2 cellular contexts compared by ENCODE assay signal in the genomic region with DNA sequence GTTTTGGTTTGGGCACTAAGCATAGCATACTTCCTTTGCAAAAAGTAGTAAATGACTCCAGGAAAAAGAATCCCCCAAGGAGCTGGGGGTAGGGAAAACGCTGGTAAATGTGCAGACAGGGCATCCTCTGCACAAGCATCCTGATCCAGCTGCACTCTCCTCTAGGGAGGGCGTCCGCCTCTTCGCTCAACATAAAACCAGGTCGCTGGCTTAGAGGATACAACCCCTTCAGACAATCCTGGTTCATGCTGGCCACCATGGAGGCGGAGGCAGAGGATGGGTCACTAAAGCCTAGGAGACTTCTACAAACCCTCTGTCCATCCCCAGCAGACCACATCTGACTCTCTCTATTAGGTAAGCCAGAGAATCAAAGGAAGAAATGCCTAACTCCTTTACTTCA.
TF ChIP-seq lines count a peak whose summit lies in the region.

No MANE protein-coding gene starts in this region.

TF ChIP-seq in liver, 16 proteins besides CTCF, POLR2A, EP300 and RAD21:
- TF ChIP-seq, protein P1, sequence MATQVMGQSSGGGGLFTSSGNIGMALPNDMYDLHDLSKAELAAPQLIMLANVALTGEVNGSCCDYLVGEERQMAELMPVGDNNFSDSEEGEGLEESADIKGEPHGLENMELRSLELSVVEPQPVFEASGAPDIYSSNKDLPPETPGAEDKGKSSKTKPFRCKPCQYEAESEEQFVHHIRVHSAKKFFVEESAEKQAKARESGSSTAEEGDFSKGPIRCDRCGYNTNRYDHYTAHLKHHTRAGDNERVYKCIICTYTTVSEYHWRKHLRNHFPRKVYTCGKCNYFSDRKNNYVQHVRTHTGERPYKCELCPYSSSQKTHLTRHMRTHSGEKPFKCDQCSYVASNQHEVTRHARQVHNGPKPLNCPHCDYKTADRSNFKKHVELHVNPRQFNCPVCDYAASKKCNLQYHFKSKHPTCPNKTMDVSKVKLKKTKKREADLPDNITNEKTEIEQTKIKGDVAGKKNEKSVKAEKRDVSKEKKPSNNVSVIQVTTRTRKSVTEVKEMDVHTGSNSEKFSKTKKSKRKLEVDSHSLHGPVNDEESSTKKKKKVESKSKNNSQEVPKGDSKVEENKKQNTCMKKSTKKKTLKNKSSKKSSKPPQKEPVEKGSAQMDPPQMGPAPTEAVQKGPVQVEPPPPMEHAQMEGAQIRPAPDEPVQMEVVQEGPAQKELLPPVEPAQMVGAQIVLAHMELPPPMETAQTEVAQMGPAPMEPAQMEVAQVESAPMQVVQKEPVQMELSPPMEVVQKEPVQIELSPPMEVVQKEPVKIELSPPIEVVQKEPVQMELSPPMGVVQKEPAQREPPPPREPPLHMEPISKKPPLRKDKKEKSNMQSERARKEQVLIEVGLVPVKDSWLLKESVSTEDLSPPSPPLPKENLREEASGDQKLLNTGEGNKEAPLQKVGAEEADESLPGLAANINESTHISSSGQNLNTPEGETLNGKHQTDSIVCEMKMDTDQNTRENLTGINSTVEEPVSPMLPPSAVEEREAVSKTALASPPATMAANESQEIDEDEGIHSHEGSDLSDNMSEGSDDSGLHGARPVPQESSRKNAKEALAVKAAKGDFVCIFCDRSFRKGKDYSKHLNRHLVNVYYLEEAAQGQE (IDR thresholded peaks at IDR 0.05) = no peak
- TF ChIP-seq, protein P2, sequence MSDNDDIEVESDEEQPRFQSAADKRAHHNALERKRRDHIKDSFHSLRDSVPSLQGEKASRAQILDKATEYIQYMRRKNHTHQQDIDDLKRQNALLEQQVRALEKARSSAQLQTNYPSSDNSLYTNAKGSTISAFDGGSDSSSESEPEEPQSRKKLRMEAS (IDR thresholded peaks at IDR 0.05) = no peak
- no peak for TF ChIP-seq SP1 (IDR thresholded peaks at IDR 0.05)
- no peak for TF ChIP-seq FOXA2 (IDR thresholded peaks at IDR 0.05)
- no peak for TF ChIP-seq JUND (IDR thresholded peaks at IDR 0.05)
- no peak for TF ChIP-seq EGR1 (IDR thresholded peaks at IDR 0.05; ENCODE audit: low read depth in 2 of 2)
- TF ChIP-seq HNF4G (IDR thresholded peaks at IDR 0.05) = no peak
- no peak for TF ChIP-seq HNF4A (conservative IDR thresholded peaks at IDR 0.05)
- TF ChIP-seq NR2F2 (IDR thresholded peaks at IDR 0.05) = no peak
- TF ChIP-seq, protein P3, sequence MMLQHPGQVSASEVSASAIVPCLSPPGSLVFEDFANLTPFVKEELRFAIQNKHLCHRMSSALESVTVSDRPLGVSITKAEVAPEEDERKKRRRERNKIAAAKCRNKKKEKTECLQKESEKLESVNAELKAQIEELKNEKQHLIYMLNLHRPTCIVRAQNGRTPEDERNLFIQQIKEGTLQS (IDR thresholded peaks at IDR 0.05) = no peak
- TF ChIP-seq, protein P4, sequence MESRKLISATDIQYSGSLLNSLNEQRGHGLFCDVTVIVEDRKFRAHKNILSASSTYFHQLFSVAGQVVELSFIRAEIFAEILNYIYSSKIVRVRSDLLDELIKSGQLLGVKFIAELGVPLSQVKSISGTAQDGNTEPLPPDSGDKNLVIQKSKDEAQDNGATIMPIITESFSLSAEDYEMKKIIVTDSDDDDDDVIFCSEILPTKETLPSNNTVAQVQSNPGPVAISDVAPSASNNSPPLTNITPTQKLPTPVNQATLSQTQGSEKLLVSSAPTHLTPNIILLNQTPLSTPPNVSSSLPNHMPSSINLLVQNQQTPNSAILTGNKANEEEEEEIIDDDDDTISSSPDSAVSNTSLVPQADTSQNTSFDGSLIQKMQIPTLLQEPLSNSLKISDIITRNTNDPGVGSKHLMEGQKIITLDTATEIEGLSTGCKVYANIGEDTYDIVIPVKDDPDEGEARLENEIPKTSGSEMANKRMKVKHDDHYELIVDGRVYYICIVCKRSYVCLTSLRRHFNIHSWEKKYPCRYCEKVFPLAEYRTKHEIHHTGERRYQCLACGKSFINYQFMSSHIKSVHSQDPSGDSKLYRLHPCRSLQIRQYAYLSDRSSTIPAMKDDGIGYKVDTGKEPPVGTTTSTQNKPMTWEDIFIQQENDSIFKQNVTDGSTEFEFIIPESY (IDR thresholded peaks at IDR 0.05) = no peak
- no peak for TF ChIP-seq GABPA (IDR thresholded peaks at IDR 0.05 in 1 of 2, conservative IDR thresholded peaks at IDR 0.05 in 1 of 2)
- TF ChIP-seq YY1 (IDR thresholded peaks at IDR 0.05) = no peak
- no peak for TF ChIP-seq FOXA1 (IDR thresholded peaks at IDR 0.05)
- no peak for TF ChIP-seq TAF1 (conservative IDR thresholded peaks at IDR 0.05)
TF ChIP-seq in liver: peak in this region for 0.

TF ChIP-seq in HepG2, 621 proteins besides CTCF, POLR2A, EP300 and RAD21:
- TF ChIP-seq ZSCAN20 (CRISPR knock-in tag; IDR thresholded peaks at IDR 0.05; ENCODE audit: borderline replicate concordance) (no peak), ZNF335 (CRISPR knock-in tag; IDR thresholded peaks at IDR 0.05) (no peak), MIXL1 (CRISPR knock-in tag; IDR thresholded peaks at IDR 0.05) (no peak), ZNF33B (CRISPR knock-in tag; IDR thresholded peaks at IDR 0.05) (no peak), ZNF644 (CRISPR knock-in tag; IDR thresholded peaks at IDR 0.05; ENCODE audit: low read depth) (no peak)
- TF ChIP-seq, protein P5, sequence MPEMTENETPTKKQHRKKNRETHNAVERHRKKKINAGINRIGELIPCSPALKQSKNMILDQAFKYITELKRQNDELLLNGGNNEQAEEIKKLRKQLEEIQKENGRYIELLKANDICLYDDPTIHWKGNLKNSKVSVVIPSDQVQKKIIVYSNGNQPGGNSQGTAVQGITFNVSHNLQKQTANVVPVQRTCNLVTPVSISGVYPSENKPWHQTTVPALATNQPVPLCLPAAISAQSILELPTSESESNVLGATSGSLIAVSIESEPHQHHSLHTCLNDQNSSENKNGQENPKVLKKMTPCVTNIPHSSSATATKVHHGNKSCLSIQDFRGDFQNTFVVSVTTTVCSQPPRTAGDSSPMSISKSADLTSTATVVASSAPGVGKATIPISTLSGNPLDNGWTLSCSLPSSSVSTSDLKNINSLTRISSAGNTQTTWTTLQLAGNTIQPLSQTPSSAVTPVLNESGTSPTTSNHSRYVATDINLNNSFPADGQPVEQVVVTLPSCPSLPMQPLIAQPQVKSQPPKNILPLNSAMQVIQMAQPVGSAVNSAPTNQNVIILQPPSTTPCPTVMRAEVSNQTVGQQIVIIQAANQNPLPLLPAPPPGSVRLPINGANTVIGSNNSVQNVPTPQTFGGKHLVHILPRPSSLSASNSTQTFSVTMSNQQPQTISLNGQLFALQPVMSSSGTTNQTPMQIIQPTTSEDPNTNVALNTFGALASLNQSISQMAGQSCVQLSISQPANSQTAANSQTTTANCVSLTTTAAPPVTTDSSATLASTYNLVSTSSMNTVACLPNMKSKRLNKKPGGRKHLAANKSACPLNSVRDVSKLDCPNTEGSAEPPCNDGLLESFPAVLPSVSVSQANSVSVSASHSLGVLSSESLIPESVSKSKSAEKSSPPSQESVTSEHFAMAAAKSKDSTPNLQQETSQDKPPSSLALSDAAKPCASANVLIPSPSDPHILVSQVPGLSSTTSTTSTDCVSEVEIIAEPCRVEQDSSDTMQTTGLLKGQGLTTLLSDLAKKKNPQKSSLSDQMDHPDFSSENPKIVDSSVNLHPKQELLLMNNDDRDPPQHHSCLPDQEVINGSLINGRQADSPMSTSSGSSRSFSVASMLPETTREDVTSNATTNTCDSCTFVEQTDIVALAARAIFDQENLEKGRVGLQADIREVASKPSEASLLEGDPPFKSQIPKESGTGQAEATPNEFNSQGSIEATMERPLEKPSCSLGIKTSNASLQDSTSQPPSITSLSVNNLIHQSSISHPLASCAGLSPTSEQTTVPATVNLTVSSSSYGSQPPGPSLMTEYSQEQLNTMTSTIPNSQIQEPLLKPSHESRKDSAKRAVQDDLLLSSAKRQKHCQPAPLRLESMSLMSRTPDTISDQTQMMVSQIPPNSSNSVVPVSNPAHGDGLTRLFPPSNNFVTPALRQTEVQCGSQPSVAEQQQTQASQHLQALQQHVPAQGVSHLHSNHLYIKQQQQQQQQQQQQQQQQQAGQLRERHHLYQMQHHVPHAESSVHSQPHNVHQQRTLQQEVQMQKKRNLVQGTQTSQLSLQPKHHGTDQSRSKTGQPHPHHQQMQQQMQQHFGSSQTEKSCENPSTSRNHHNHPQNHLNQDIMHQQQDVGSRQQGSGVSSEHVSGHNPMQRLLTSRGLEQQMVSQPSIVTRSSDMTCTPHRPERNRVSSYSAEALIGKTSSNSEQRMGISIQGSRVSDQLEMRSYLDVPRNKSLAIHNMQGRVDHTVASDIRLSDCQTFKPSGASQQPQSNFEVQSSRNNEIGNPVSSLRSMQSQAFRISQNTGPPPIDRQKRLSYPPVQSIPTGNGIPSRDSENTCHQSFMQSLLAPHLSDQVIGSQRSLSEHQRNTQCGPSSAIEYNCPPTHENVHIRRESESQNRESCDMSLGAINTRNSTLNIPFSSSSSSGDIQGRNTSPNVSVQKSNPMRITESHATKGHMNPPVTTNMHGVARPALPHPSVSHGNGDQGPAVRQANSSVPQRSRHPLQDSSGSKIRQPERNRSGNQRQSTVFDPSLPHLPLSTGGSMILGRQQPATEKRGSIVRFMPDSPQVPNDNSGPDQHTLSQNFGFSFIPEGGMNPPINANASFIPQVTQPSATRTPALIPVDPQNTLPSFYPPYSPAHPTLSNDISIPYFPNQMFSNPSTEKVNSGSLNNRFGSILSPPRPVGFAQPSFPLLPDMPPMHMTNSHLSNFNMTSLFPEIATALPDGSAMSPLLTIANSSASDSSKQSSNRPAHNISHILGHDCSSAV (CRISPR knock-in tag; IDR thresholded peaks at IDR 0.05; ENCODE audit: borderline replicate concordance) = no peak
- TF ChIP-seq, protein P2 (IDR thresholded peaks at IDR 0.05) = no peak
